Comparison of ENCODE assay signal across 25 cellular contexts in genomic region chr1:44062656-44063055, GRCh38. TPM values are rescaled to one million over a fixed set of nuclear protein-coding genes. Genes with fewer than 3 reads are reported as not detected.
DNase-seq lines count a peak whose midpoint lies in the region; ATAC-seq and TF ChIP-seq lines count a peak whose summit lies in the region.
"Had no signal": no experiment of that assay in that cellular context is flagged by ENCODE, and none has a peak within 500 bp of the region (broad histone marks: within the 10 kb centered on the region; RNA-seq: fewer than 3 reads in every experiment).

No MANE protein-coding gene starts in this region.

- DNase-seq in Right ventricle myocardium superior, result no peak
- no peak for DNase-seq in right atrium auricular region (ENCODE audit: low spot score)
- no peak for DNase-seq in heart right ventricle
- no peak for DNase-seq in left colon
- DNase-seq in activated CD4-positive, alpha-beta memory T cell treated with anti-CD3 and anti-CD28 coated beads for 36 hours, result no peak
- no peak for DNase-seq in immature natural killer cell
- DNase-seq in PC-9, result no peak
- DNase-seq: 8988T; ACHN; AML-193; BE2C; CD4-positive, alpha-beta T cell; CD8-positive, alpha-beta memory T cell; DMS 273 treated with DMSO at 0.1 percent for 48 hours; DMS79; EL; GDM1; H9 had no signal

- 57 to 58% methylated on average over 5 of the region's 5 CpGs for WGBS in heart right ventricle, 2 donors

- peaks cover 30% of the 10 kb centered on the region for H3F3A ChIP-seq in PC-9 (ENCODE audit: insufficient read depth, low read depth)

- H3K9me2 ChIP-seq in PC-9 (ENCODE audit: insufficient read depth), result no peaks in the 10 kb centered on the region

- no peak overlapping the region for H2AFZ ChIP-seq in PC-9
- H2AFZ ChIP-seq: GM23338 had no signal

- H3K4me1 ChIP-seq in right atrium auricular region, result peaks cover 0 to 10% of the 10 kb centered on the region in 2 donors
- H3K4me1 ChIP-seq in heart right ventricle, result peaks cover 0 to 9% (median 0%) of the 10 kb centered on the region in 9 donors
- H3K4me1 ChIP-seq in PC-9 (replicated peaks; ENCODE audit: insufficient read depth), result peaks cover 46% of the 10 kb centered on the region
- H3K4me1 ChIP-seq: BE2C had no signal

- intact Hi-C loops in Right ventricle myocardium superior (cut with DNase I), result no loop called here
- intact Hi-C loops in heart right ventricle (cut with DNase I), result no loop called here
- intact Hi-C loops in left colon (cut with DNase I, micrococcal nuclease), result no loop called here
- intact Hi-C loops in activated CD4-positive, alpha-beta memory T cell treated with anti-CD3 and anti-CD28 coated beads for 36 hours (cut with micrococcal nuclease), result no loop called here
- intact Hi-C loops in PC-9 (cut with micrococcal nuclease; ENCODE audit: unreplicated experiment), result no loop called here

- ATAC-seq in Right ventricle myocardium superior (ENCODE audit: poor library complexity) (peak; percentile 74), heart right ventricle (peak; percentile 31 to 82 (median 62)), left colon (peak; percentile 34)
- ATAC-seq: A549, GM12878, GM23338, HCT116 had no signal

- H3K9me3 ChIP-seq in right atrium auricular region (no peaks in the 10 kb centered on the region), heart right ventricle (no peaks in the 10 kb centered on the region), PC-9 (ENCODE audit: insufficient read depth, low read depth) (no peaks in the 10 kb centered on the region)
- H3K9me3 ChIP-seq: A549; BE2C; BLaER1 treated with 17β-estradiol and CSF1 and Interleukin-3, amounts not matched to agents 10 nM and 100 nM had no signal

- no peaks in the 10 kb centered on the region for H3K36me3 Mint-ChIP-seq in activated CD4-positive, alpha-beta memory T cell treated with anti-CD3 and anti-CD28 coated beads for 36 hours
- no peaks in the 10 kb centered on the region for H3K36me3 Mint-ChIP-seq in immature natural killer cell
- H3K36me3 Mint-ChIP-seq: CD14-positive monocyte; CD8-positive, alpha-beta memory T cell had no signal

- H3K4me1 Mint-ChIP-seq in activated CD4-positive, alpha-beta memory T cell treated with anti-CD3 and anti-CD28 coated beads for 36 hours (ENCODE audit: low read depth), result no peaks in the 10 kb centered on the region
- no peaks in the 10 kb centered on the region for H3K4me1 Mint-ChIP-seq in immature natural killer cell
- H3K4me1 Mint-ChIP-seq: CD8-positive, alpha-beta memory T cell had no signal

- H3K4me3 ChIP-seq in right atrium auricular region (no peak overlapping the region), heart right ventricle (no peak overlapping the region), PC-9 (no peak overlapping the region)
- H3K4me3 ChIP-seq: A549; BLaER1 treated with 17β-estradiol and CSF1 and Interleukin-3, amounts not matched to agents 10 nM and 100 nM; GM12878; GM23338 had no signal

- no peak overlapping the region for H3K4me3 Mint-ChIP-seq in activated CD4-positive, alpha-beta memory T cell treated with anti-CD3 and anti-CD28 coated beads for 36 hours
- no peak overlapping the region for H3K4me3 Mint-ChIP-seq in immature natural killer cell
- H3K4me3 Mint-ChIP-seq: CD14-positive monocyte; CD4-positive, alpha-beta T cell; CD8-positive, alpha-beta memory T cell; GM23338; H9 had no signal

- H3K36me3 ChIP-seq in right atrium auricular region (no peaks in the 10 kb centered on the region), heart right ventricle (no peaks in the 10 kb centered on the region), PC-9 (ENCODE audit: low read depth) (no peaks in the 10 kb centered on the region)
- H3K36me3 ChIP-seq: BE2C; BLaER1 treated with 17β-estradiol and CSF1 and Interleukin-3, amounts not matched to agents 10 nM and 100 nM had no signal

- BruUV-seq in PC-9 (replicated peaks; lab: Mats Ljungman, UMichigan), result no TSS peak

- H3K27ac ChIP-seq in right atrium auricular region (peak overlapping the region in 1 of 2 donors; percentile 46), heart right ventricle (peak overlapping the region in 3 of 10 donors; percentile 5 to 9 (median 7)), PC-9 (no peak overlapping the region)
- H3K27ac ChIP-seq: A549; BLaER1 treated with 17β-estradiol and CSF1 and Interleukin-3, amounts not matched to agents 10 nM and 100 nM had no signal

- TF ChIP-seq CTCF in right atrium auricular region (IDR thresholded peaks at IDR 0.05) (no peak), heart right ventricle (IDR thresholded peaks at IDR 0.05) (no peak), PC-9 (conservative IDR thresholded peaks at IDR 0.05) (no peak)

- H3K27me3 ChIP-seq in right atrium auricular region (no peaks in the 10 kb centered on the region), heart right ventricle (no peaks in the 10 kb centered on the region), PC-9 (ENCODE audit: insufficient read depth, low read depth) (no peaks in the 10 kb centered on the region)
- H3K27me3 ChIP-seq: BE2C; BLaER1 treated with 17β-estradiol and CSF1 and Interleukin-3, amounts not matched to agents 10 nM and 100 nM had no signal

- H3K79me2 ChIP-seq in PC-9 (ENCODE audit: low read depth), result no peaks in the 10 kb centered on the region

- H4K20me1 ChIP-seq in PC-9 (ENCODE audit: insufficient read depth), result no peaks in the 10 kb centered on the region
- H4K20me1 ChIP-seq: BLaER1 treated with 17β-estradiol and CSF1 and Interleukin-3, amounts not matched to agents 10 nM and 100 nM had no signal

- peaks cover 9% of the 10 kb centered on the region for H3K27me3 Mint-ChIP-seq in activated CD4-positive, alpha-beta memory T cell treated with anti-CD3 and anti-CD28 coated beads for 36 hours
- peaks cover 2 to 8% (median 5%) of the 10 kb centered on the region in 3 donors for H3K27me3 Mint-ChIP-seq in immature natural killer cell (ENCODE audit: low read depth in 3 of 3)

- H3K9me3 Mint-ChIP-seq in activated CD4-positive, alpha-beta memory T cell treated with anti-CD3 and anti-CD28 coated beads for 36 hours, result no peaks in the 10 kb centered on the region
- no peaks in the 10 kb centered on the region for H3K9me3 Mint-ChIP-seq in immature natural killer cell
- H3K9me3 Mint-ChIP-seq: CD14-positive monocyte; CD4-positive, alpha-beta T cell; CD8-positive, alpha-beta memory T cell; GM23338; H9 had no signal

- H3K27ac Mint-ChIP-seq in activated CD4-positive, alpha-beta memory T cell treated with anti-CD3 and anti-CD28 coated beads for 36 hours, result no peak overlapping the region
- H3K27ac Mint-ChIP-seq in immature natural killer cell, result no peak overlapping the region
- H3K27ac Mint-ChIP-seq: CD14-positive monocyte; CD4-positive, alpha-beta T cell; CD8-positive, alpha-beta memory T cell; GM23338; H9 had no signal

- POLR2A ChIA-PET in activated CD4-positive, alpha-beta memory T cell treated with anti-CD3 and anti-CD28 coated beads for 36 hours (lab: Charles Lee), result no interaction called here
- POLR2A ChIA-PET in PC-9 (lab: Charles Lee; ENCODE audit: unreplicated experiment), result no interaction called here

- H3K4me2 ChIP-seq in PC-9, result no peak overlapping the region
- H3K4me2 ChIP-seq: A549; BLaER1 treated with 17β-estradiol and CSF1 and Interleukin-3, amounts not matched to agents 10 nM and 100 nM; GM23338 had no signal

- CTCF ChIA-PET in activated CD4-positive, alpha-beta memory T cell treated with anti-CD3 and anti-CD28 coated beads for 36 hours (lab: Charles Lee), result interaction anchor here (1.8 kb wide), 1 partner anchor 14 kb away, joined by 4 read pairs; no protein-coding TSS in a partner anchor
- CTCF ChIA-PET in PC-9 (lab: Charles Lee), result interaction anchor here (0.7 kb wide), 1 partner anchor 391 kb away, joined by 4 read pairs; no protein-coding TSS in a partner anchor

RNA-seq across cellular contexts. Expression of gene SLC6A9, which starts 31.4 kb away (rescaled TPM):
- total RNA-seq in Right ventricle myocardium superior (0.78 TPM), right atrium auricular region (1 to 10 TPM; 1.0 to 1.6 TPM), heart right ventricle (1 to 10 TPM in 5 of 10 donors, under 1 TPM in 5; 0.32 to 1.6 (median 0.91) TPM), left colon (10 to 100 TPM; 35.3 to 42.3 TPM), PC-9 (2021) (57.7 and 70.1 TPM in 2 replicates)
- polyA plus RNA-seq in heart right ventricle (1 to 10 TPM in 1 of 2 donors, under 1 TPM in 1; 0.88 to 1.7 TPM), immature natural killer cell (not detected)
- total RNA-seq in activated CD4-positive, alpha-beta memory T cell treated with anti-CD3 and anti-CD28 coated beads for 36 hours, result 1 to 10 TPM; 7.4 to 7.9 TPM
- polyA plus RNA-seq: CD14-positive monocyte had no signal

RNA-seq across cellular contexts. Expression of gene KLF17, which starts 56.0 kb away (rescaled TPM):
- not detected for total RNA-seq in Right ventricle myocardium superior
- total RNA-seq in right atrium auricular region, result not detected
- total RNA-seq in heart right ventricle, result under 1 TPM in 1 of 10 donors, not detected in 9; 0.12 TPM
- polyA plus RNA-seq in heart right ventricle, result under 1 TPM in 1 of 2 donors, not detected in 1; 0.01 TPM
- total RNA-seq in left colon, result under 1 TPM in 1 of 2 donors, not detected in 1; 0.11 TPM
- not detected for total RNA-seq in activated CD4-positive, alpha-beta memory T cell treated with anti-CD3 and anti-CD28 coated beads for 36 hours
- polyA plus RNA-seq in immature natural killer cell, result not detected
- not detected in 2 replicates for total RNA-seq in PC-9 (2021)
- total RNA-seq: CD4-positive, alpha-beta T cell; CD8-positive, alpha-beta memory T cell; GM12878; GM23338; H4 had no signal
- polyA plus RNA-seq: CD14-positive monocyte; CD8-positive, alpha-beta memory T cell; GM12878; GM23338 had no signal
